In the genomic region with DNA sequence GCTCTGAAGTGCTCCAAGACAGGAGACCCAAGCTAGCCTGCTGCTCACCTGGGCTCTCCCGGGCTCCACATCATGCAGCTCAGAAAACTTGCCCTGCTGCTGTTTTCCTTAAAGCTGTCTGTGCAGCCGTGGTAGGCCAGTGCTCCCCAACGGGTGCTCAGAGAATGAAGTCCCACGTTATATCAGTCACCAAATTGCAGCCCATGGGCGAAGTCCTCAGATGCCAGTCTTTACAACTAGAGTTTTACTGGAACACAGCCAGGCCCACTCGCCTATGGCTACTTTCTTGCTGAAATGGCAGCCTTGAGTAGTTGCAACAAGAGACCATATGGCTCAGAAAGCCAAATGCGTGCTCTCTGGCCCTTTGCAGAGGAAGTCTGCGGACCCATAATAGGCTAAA, we compare ENCODE assay signal across 23 cellular contexts. TPM values are rescaled to one million over a fixed set of nuclear protein-coding genes. Genes with fewer than 3 reads are reported as not detected.
DNase-seq lines count a peak whose midpoint lies in the region; ATAC-seq, FAIRE-seq and TF ChIP-seq lines count a peak whose summit lies in the region.
"Had no signal": no experiment of that assay in that cellular context is flagged by ENCODE, and none has a peak within 500 bp of the region (broad histone marks: within the 10 kb centered on the region; RNA-seq: fewer than 3 reads in every experiment).

No MANE protein-coding gene starts in this region.

- H3F3A ChIP-seq in neural progenitor cell (ENCODE audit: low read depth) = peaks cover 6% of the 10 kb centered on the region

- in situ Hi-C loops in K562 (cut with MboI) = no loop called here

- peaks cover 8% of the 10 kb centered on the region for H3K9me3 Mint-ChIP-seq in neural progenitor cell
- H3K9me3 Mint-ChIP-seq: activated CD4-positive, alpha-beta T cell treated with anti-CD3 and anti-CD28 coated beads, Interleukin-2, amount 10 ng/mL, durations not matched to agents 24 days and 14 days; activated T-helper 2 cell treated with anti-CD3 and anti-CD28 coated beads, Interferon-gamma antibody, Interleukin-2, Interleukin-4, amounts not matched to agents 10 μg/mL and 5 μg/mL and 100 μg/mL, durations not matched to agents 14 hours and 24 hours and 36 hours; HFFc6 had no signal

- FAIRE-seq in K562 (lab: Jason Lieb, UNC) = no peak
- FAIRE-seq: islet of Langerhans had no signal

- H3K4me3 ChIP-seq in A673 (ENCODE audit: low read depth, low read length, poor library complexity, severe bottlenecking) = no peak overlapping the region
- H3K4me3 ChIP-seq in DND-41 (ENCODE audit: low read depth in 1 of 2, low read length in 2 of 2) = no peak overlapping the region
- no peak overlapping the region for H3K4me3 ChIP-seq in K562
- H3K4me3 ChIP-seq in neural progenitor cell = no peak overlapping the region
- H3K4me3 ChIP-seq: lower lobe of right lung, SJCRH30 had no signal

- H3K27me3 Mint-ChIP-seq in neural progenitor cell (ENCODE audit: insufficient read depth, low read depth) = peaks cover 3% of the 10 kb centered on the region
- H3K27me3 Mint-ChIP-seq: activated CD4-positive, alpha-beta T cell treated with anti-CD3 and anti-CD28 coated beads, Interleukin-2, amount 10 ng/mL, durations not matched to agents 24 days and 14 days; T-helper 17 cell had no signal

- H3K27me3 ChIP-seq in A673 (replicated peaks; ENCODE audit: insufficient read depth, low read depth, low read length, poor library complexity) = no peaks in the 10 kb centered on the region
- H3K27me3 ChIP-seq in DND-41 (ENCODE audit: insufficient read depth, low read length, poor library complexity) = no peaks in the 10 kb centered on the region
- H3K27me3 ChIP-seq in K562 (ENCODE audit: control insufficient read depth in 2 of 2, insufficient read depth in 2 of 2, low read length in 2 of 2) = no peaks in the 10 kb centered on the region
- no peaks in the 10 kb centered on the region for H3K27me3 ChIP-seq in neural progenitor cell
- H3K27me3 ChIP-seq: brain microvascular endothelial cell, SJCRH30 had no signal

- H4K20me1 ChIP-seq in DND-41 (ENCODE audit: insufficient read depth, low read length) = peaks cover 96% of the 10 kb centered on the region
- H4K20me1 ChIP-seq in K562 (replicated peaks; ENCODE audit: control insufficient read depth, insufficient read depth, low read length) = peaks cover 58% of the 10 kb centered on the region
- peaks cover 100% of the 10 kb centered on the region for H4K20me1 ChIP-seq in neural progenitor cell (ENCODE audit: low read depth)

- TF ChIP-seq POLR2A in K562 (conservative IDR thresholded peaks at IDR 0.05) = no peak

- TF ChIP-seq RAD21 in K562 (CRISPR knock-in tag; conservative IDR thresholded peaks at IDR 0.05 in 1 of 2, IDR thresholded peaks at IDR 0.05 in 1 of 2) = no peak

- intact Hi-C loops in A673 (cut with micrococcal nuclease; ENCODE audit: unreplicated experiment) = loop anchor here (10.0 kb wide), 1 partner anchor 179 kb away; no protein-coding TSS in a partner anchor
- intact Hi-C loops in K562 (cut with micrococcal nuclease) = loop anchor here (5.0 kb wide), 1 partner anchor 92 kb away; no protein-coding TSS in a partner anchor

- no peak overlapping the region for H3K27ac Mint-ChIP-seq in neural progenitor cell
- H3K27ac Mint-ChIP-seq: activated CD4-positive, alpha-beta T cell treated with anti-CD3 and anti-CD28 coated beads, Interleukin-2, amount 10 ng/mL, durations not matched to agents 24 days and 14 days; activated T-helper 2 cell treated with anti-CD3 and anti-CD28 coated beads, Interferon-gamma antibody, Interleukin-2, Interleukin-4, amounts not matched to agents 10 μg/mL and 5 μg/mL and 100 μg/mL, durations not matched to agents 14 hours and 24 hours and 36 hours had no signal

- TF ChIP-seq EP300 in K562 (IDR thresholded peaks at IDR 0.05; ENCODE audit: low read length) = no peak

- H2AFZ ChIP-seq in DND-41 (ENCODE audit: low read depth, low read length) (no peak overlapping the region), K562 (ENCODE audit: low read depth, low read length) (no peak overlapping the region), neural progenitor cell (replicated peaks) (no peak overlapping the region)

- H3K79me2 ChIP-seq in DND-41 (ENCODE audit: insufficient read depth, low read length) (peaks cover 100% of the 10 kb centered on the region), K562 (ENCODE audit: control insufficient read depth, insufficient read depth, low read length) (peaks cover 99% of the 10 kb centered on the region), neural progenitor cell (ENCODE audit: low read depth) (peaks cover 100% of the 10 kb centered on the region)

- WGBS in K562 (ENCODE audit: insufficient coverage, low coverage, missing lambda C conversion rate) = 79% methylated on average over 8 of the region's 8 CpGs

- H3K36me3 ChIP-seq in A673 (ENCODE audit: insufficient read depth, low read length, poor library complexity, severe bottlenecking) = no peaks in the 10 kb centered on the region
- H3K36me3 ChIP-seq in DND-41 (ENCODE audit: insufficient read depth, low read length) = peaks cover 21% of the 10 kb centered on the region
- peaks cover 6% of the 10 kb centered on the region; the same call in 1 of the 3 replicates for H3K36me3 ChIP-seq in K562 (ENCODE audit: control insufficient read depth, insufficient read depth, low read length)
- H3K36me3 ChIP-seq in neural progenitor cell = no peaks in the 10 kb centered on the region
- H3K36me3 ChIP-seq: brain microvascular endothelial cell, lower lobe of right lung had no signal

- DNase-seq in A673 (ENCODE audit: low spot score) = no peak
- no peak for DNase-seq in DND-41
- DNase-seq in K562 (ENCODE audit: extremely low read depth in 1 of 4, low spot score in 3 of 4) = no peak
- DNase-seq in neural progenitor cell (ENCODE audit: low spot score) = no peak
- DNase-seq in A172 (ENCODE audit: low spot score) = no peak
- DNase-seq in NCI-H2196 (lab: John Stamatoyannopoulos, UW; ENCODE audit: unreplicated experiment) = no peak
- no peak for DNase-seq in NCI-H748 treated with DMSO at 0.1 percent for 48 hours (lab: John Stamatoyannopoulos, UW)
- DNase-seq: activated CD4-positive, alpha-beta T cell treated with anti-CD3 and anti-CD28 coated beads, Interleukin-2, amount 10 ng/mL, durations not matched to agents 24 days and 14 days; brain microvascular endothelial cell; COR-L47; cortex of kidney; EL; HFFc6; hypothalamus; lower lobe of right lung; NCI-H1436 treated with DMSO at 0.1 percent for 48 hours; PC-3; right cardiac atrium; SJCRH30; T-helper 17 cell had no signal

- H3K4me1 ChIP-seq in A673 (ENCODE audit: insufficient read depth, low read length, poor library complexity, severe bottlenecking) = peaks cover 59% of the 10 kb centered on the region
- H3K4me1 ChIP-seq in DND-41 (ENCODE audit: insufficient read depth, low read length) = peaks cover 45% of the 10 kb centered on the region
- peaks cover 2 to 34% of the 10 kb centered on the region in 2 experiments for H3K4me1 ChIP-seq in K562 (replicated peaks in 1 of 2; ENCODE audit: control insufficient read depth in 2 of 2, insufficient read depth in 2 of 2, low read length in 2 of 2)
- peaks cover 69% of the 10 kb centered on the region for H3K4me1 ChIP-seq in neural progenitor cell

- no TSS peak for BruUV-seq in A673 (replicated peaks; lab: Mats Ljungman, UMichigan)
- no TSS peak for BruUV-seq in K562 (replicated peaks; lab: Mats Ljungman, UMichigan)

- peaks cover 33% of the 10 kb centered on the region for H3K36me3 Mint-ChIP-seq in neural progenitor cell

- CTCF ChIA-PET in A673 (lab: Charles Lee) (no interaction called here), K562 (lab: Yijun Ruan, JAX; ENCODE audit: low intra/inter-chr PET ratio) (no interaction called here)

- H3K27ac ChIP-seq in A673 (ENCODE audit: low read depth, low read length, poor library complexity, severe bottlenecking) (peak overlapping the region; percentile 26), DND-41 (ENCODE audit: low read length) (no peak overlapping the region), K562 (ENCODE audit: extremely low read depth, low read depth, low read length) (no peak overlapping the region), neural progenitor cell (no peak overlapping the region)
- H3K27ac ChIP-seq: brain microvascular endothelial cell, lower lobe of right lung, SJCRH30 had no signal

- peak overlapping the region; percentile 96; the same call in 1 of the 2 replicates for H3K4me2 ChIP-seq in DND-41 (ENCODE audit: insufficient read depth, low read length)
- H3K4me2 ChIP-seq in K562 (ENCODE audit: insufficient read depth, low read length) = no peak overlapping the region; the same call in 1 of the 2 replicates
- H3K4me2 ChIP-seq in neural progenitor cell = no peak overlapping the region

- no peak overlapping the region for H3K9ac ChIP-seq in DND-41 (ENCODE audit: low read depth, low read length)
- peak overlapping the region in 1 of 2 experiments; percentile 8; a peak in 1 of 4 replicates for H3K9ac ChIP-seq in K562 (ENCODE audit: insufficient read depth in 1 of 2, low read depth in 2 of 2, low read length in 2 of 2)
- H3K9ac ChIP-seq in neural progenitor cell = no peak overlapping the region

- no peak for ATAC-seq in DND-41 (ENCODE audit: insufficient read depth, low read depth)
- ATAC-seq in K562 = no peak
- no peak for ATAC-seq in HG03135 (IDR thresholded peaks at IDR 0.05; ENCODE audit: unreplicated experiment)
- ATAC-seq: lower lobe of right lung, PC-3, T-helper 17 cell had no signal

- H3K4me3 Mint-ChIP-seq in neural progenitor cell = peak overlapping the region; percentile 9
- H3K4me3 Mint-ChIP-seq: activated CD4-positive, alpha-beta T cell treated with anti-CD3 and anti-CD28 coated beads, Interleukin-2, amount 10 ng/mL, durations not matched to agents 24 days and 14 days had no signal

- peaks cover 79% of the 10 kb centered on the region for H3K4me1 Mint-ChIP-seq in neural progenitor cell

- peaks cover 4% of the 10 kb centered on the region for H3K9me1 ChIP-seq in K562 (ENCODE audit: control insufficient read depth, insufficient read depth, low read length)

- TF ChIP-seq CTCF in A673 (conservative IDR thresholded peaks at IDR 0.05; ENCODE audit: low read depth, low read length) (no peak), DND-41 (IDR thresholded peaks at IDR 0.05; ENCODE audit: borderline replicate concordance, extremely low read depth, low read length, poor library complexity, severe bottlenecking) (no peak), K562 (IDR thresholded peaks at IDR 0.05 in 2 of 3, conservative IDR thresholded peaks at IDR 0.05 in 1 of 3; ENCODE audit: insufficient read depth in 2 of 3, low read depth in 1 of 3, low read length in 3 of 3) (no peak), neural progenitor cell (IDR thresholded peaks at IDR 0.05) (no peak)

- POLR2A ChIA-PET in A673 (lab: Charles Lee; ENCODE audit: low non-redundant PET) = no interaction called here
- POLR2A ChIA-PET in K562 (lab: Yijun Ruan, JAX) = interaction anchor here (1.4 to 8.4 kb wide), 2 partner anchors 9 to 51 kb away, joined by 3 to 86 read pairs; no protein-coding TSS in a partner anchor

- H3K9me3 ChIP-seq in A673 (ENCODE audit: low read depth, low read length, poor library complexity, severe bottlenecking) (no peaks in the 10 kb centered on the region), DND-41 (ENCODE audit: insufficient read depth, low read length, severe bottlenecking) (no peaks in the 10 kb centered on the region), K562 (replicated peaks; ENCODE audit: control insufficient read depth, insufficient read depth, low read depth, low read length) (no peaks in the 10 kb centered on the region), neural progenitor cell (ENCODE audit: low read depth) (no peaks in the 10 kb centered on the region)
- H3K9me3 ChIP-seq: lower lobe of right lung, SJCRH30 had no signal

RNA-seq across cellular contexts. Expression of a gene that starts 6.3 kb away (rescaled TPM):
- total RNA-seq in A673 (2021) (76.1 and 79.6 TPM in 2 replicates), K562 (2014; rRNA removed) (9.4 and 9.7 TPM in 2 replicates), K562 (2014; rRNA removed; fragmentation: Illumina TruSeq; extraction: Trizol) (5.6 and 8.9 TPM in 2 replicates), K562 (2015; rRNA removed; fragmentation: Illumina TruSeq; extraction: Trizol) (5.4 and 6.3 TPM in 2 replicates), K562 (2021) (22.3 and 24.8 TPM in 2 replicates), neural progenitor cell (ENCODE audit: low replicate concordance) (21.6 and 60.6 TPM in 2 replicates)
- 118 and 129 TPM in 2 replicates for total RNA-seq in K562 (2011; cell fraction: chromatin; rRNA removed; ENCODE audit: low replicate concordance)
- 52.7 and 61.3 TPM in 2 replicates for total RNA-seq in K562 (2011; cell fraction: nucleolus; rRNA removed)
- total RNA-seq in K562 (2011; cell fraction: nucleoplasm; rRNA removed) = 58.0 and 84.6 TPM in 2 replicates
- polyA plus RNA-seq in K562 (2011; rRNA removed) (2.6 and 4.1 TPM in 2 replicates), K562 (2014; fragmentation: Illumina TruSeq; extraction: Trizol) (13.2 and 13.8 TPM in 2 replicates), K562 (2014; fragmentation: Nextera tagmentation; extraction: Ambion mirVana) (1 to 10 TPM in 1 of 2 experiments, under 1 TPM in 1; 0.70 to 2.5 TPM), K562 (2014; rRNA removed) (6.8 and 7.4 TPM in 2 replicates)
- 2.6 and 2.8 TPM in 2 replicates for polyA plus RNA-seq in K562 (2011; cell fraction: cytosol; rRNA removed)
- 12.7 and 15.9 TPM in 2 replicates for polyA plus RNA-seq in K562 (2011; cell fraction: nucleus; rRNA removed)
- polyA plus RNA-seq in K562 (2012) = 8.9 and 10.8 TPM in 2 replicates
- 9.9 and 15.2 TPM in 2 replicates for polyA minus RNA-seq in K562 (2011; rRNA and poly(A)+ RNA removed)
- 20.4 and 22.6 TPM in 2 replicates for polyA minus RNA-seq in K562 (2011; cell fraction: cytosol; rRNA and poly(A)+ RNA removed)
- polyA minus RNA-seq in K562 (2011; cell fraction: nucleus; rRNA and poly(A)+ RNA removed) = 16.2 and 23.5 TPM in 2 replicates
- total RNA-seq in A172 (2014; rRNA removed; shearing (Covaris generic)) = 11.2 and 15.1 TPM in 2 replicates
